11 cellular contexts compared by ENCODE assay signal in genomic region chr3:4716731-4717362, GRCh38.
DNase-seq lines count a peak whose midpoint lies in the region; ATAC-seq and TF ChIP-seq lines count a peak whose summit lies in the region.
"Had no signal": no experiment of that assay in that cellular context is flagged by ENCODE, and none has a peak within 500 bp of the region (broad histone marks: within the 10 kb centered on the region; RNA-seq: fewer than 3 reads in every experiment).

No MANE protein-coding gene starts in this region.

- peak; percentile 56 for DNase-seq in AG08395 (ENCODE audit: low spot score)
- DNase-seq in PC-3: peak; percentile 4
- DNase-seq in fibroblast of mammary gland (ENCODE audit: low read depth): peak; percentile 87
- no peak for DNase-seq in sciatic nerve (ENCODE audit: low spot score)
- no peak for DNase-seq in activated CD8-positive, alpha-beta memory T cell treated with anti-CD3 and anti-CD28 coated beads, Interleukin-2, amount 10 ng/mL, durations not matched to agents 7 days and 5 days
- DNase-seq in COR-L47 (lab: John Stamatoyannopoulos, UW): no peak
- DNase-seq in T-helper 1 cell: no peak
- DNase-seq: NCI-H187; stimulated activated CD4-positive, alpha-beta T cell treated with anti-CD3 and anti-CD28 coated beads, Interleukin-1b, Interleukin-23, amount 100 ng/mL, for 48 hours had no signal

- H3K36me3 Mint-ChIP-seq in activated CD8-positive, alpha-beta memory T cell treated with anti-CD3 and anti-CD28 coated beads, Interleukin-2, amount 10 ng/mL, durations not matched to agents 7 days and 5 days: peaks cover 36% of the 10 kb centered on the region

- no peaks in the 10 kb centered on the region for H3K9me2 ChIP-seq in PC-3 (replicated peaks; ENCODE audit: low read length)

- no peaks in the 10 kb centered on the region for H3K36me3 ChIP-seq in PC-3 (ENCODE audit: low read depth, low read length)

- no peaks in the 10 kb centered on the region for H3K27me3 Mint-ChIP-seq in activated CD8-positive, alpha-beta memory T cell treated with anti-CD3 and anti-CD28 coated beads, Interleukin-2, amount 10 ng/mL, durations not matched to agents 7 days and 5 days

- TF ChIP-seq CTCF in PC-3 (conservative IDR thresholded peaks at IDR 0.05; ENCODE audit: low read depth, low read length) (no peak), fibroblast of mammary gland (conservative IDR thresholded peaks at IDR 0.05; ENCODE audit: control insufficient read depth, insufficient read depth, low read depth, low read length) (no peak)

- H3K27me3 ChIP-seq in PC-3 (ENCODE audit: low read length): no peaks in the 10 kb centered on the region
- H3K27me3 ChIP-seq: BLaER1 had no signal

- intact Hi-C loops in PC-3 (cut with micrococcal nuclease) (loop anchor here (1.0 kb wide), 4 partner anchors 21 to 309 kb away; no protein-coding TSS in a partner anchor), sciatic nerve (cut with DNase I) (loop anchor here (10.0 kb wide), 1 partner anchor 318 kb away; no protein-coding TSS in a partner anchor)

- H4K20me1 ChIP-seq in PC-3 (ENCODE audit: low read length): no peaks in the 10 kb centered on the region
- H4K20me1 ChIP-seq: BLaER1 had no signal

- peak overlapping the region; percentile 28 for H3K27ac ChIP-seq in PC-3 (ENCODE audit: low read length)
- H3K27ac ChIP-seq: BLaER1 had no signal

- no peak overlapping the region for H3K4me3 ChIP-seq in PC-3 (ENCODE audit: low read length)
- H3K4me3 ChIP-seq in fibroblast of mammary gland (ENCODE audit: control insufficient read depth, low read depth, low read length): no peak overlapping the region
- H3K4me3 ChIP-seq: BLaER1 had no signal

- H3K79me2 ChIP-seq in PC-3 (ENCODE audit: low read length): no peaks in the 10 kb centered on the region

- no peak overlapping the region for H3K4me3 Mint-ChIP-seq in activated CD8-positive, alpha-beta memory T cell treated with anti-CD3 and anti-CD28 coated beads, Interleukin-2, amount 10 ng/mL, durations not matched to agents 7 days and 5 days

- POLR2A ChIA-PET in PC-3 (lab: Charles Lee; ENCODE audit: unreplicated experiment): interaction anchor here (0.6 to 1.2 kb wide), 3 partner anchors 22 to 262 kb away, joined by 6 to 15 read pairs (median 7); partner anchors contain the start of gene BHLHE40

- no peak overlapping the region for H3K9ac ChIP-seq in PC-3 (ENCODE audit: low read length)
- H3K9ac ChIP-seq: BLaER1 had no signal

- no peak overlapping the region for H2AFZ ChIP-seq in PC-3 (ENCODE audit: low read length)

- ATAC-seq in PC-3 (peak; percentile 15; the same call in 1 of the 2 replicates), sciatic nerve (peak; percentile 74), HG03175 (IDR thresholded peaks at IDR 0.05; ENCODE audit: unreplicated experiment) (no peak)
- ATAC-seq in activated CD8-positive, alpha-beta memory T cell treated with anti-CD3 and anti-CD28 coated beads, Interleukin-2, amount 10 ng/mL, durations not matched to agents 7 days and 5 days: no peak

- no peaks in the 10 kb centered on the region for H3K9me3 Mint-ChIP-seq in activated CD8-positive, alpha-beta memory T cell treated with anti-CD3 and anti-CD28 coated beads, Interleukin-2, amount 10 ng/mL, durations not matched to agents 7 days and 5 days (ENCODE audit: low read depth)

- peaks cover 24% of the 10 kb centered on the region for H3K4me1 Mint-ChIP-seq in activated CD8-positive, alpha-beta memory T cell treated with anti-CD3 and anti-CD28 coated beads, Interleukin-2, amount 10 ng/mL, durations not matched to agents 7 days and 5 days

- no peak overlapping the region for H3K27ac Mint-ChIP-seq in activated CD8-positive, alpha-beta memory T cell treated with anti-CD3 and anti-CD28 coated beads, Interleukin-2, amount 10 ng/mL, durations not matched to agents 7 days and 5 days

- H3K4me1 ChIP-seq in PC-3 (ENCODE audit: insufficient read depth, low read length): peaks cover 33% of the 10 kb centered on the region

- no TSS peak for BruUV-seq in PC-3 (replicated peaks; lab: Mats Ljungman, UMichigan)

- no peaks in the 10 kb centered on the region for H3F3A ChIP-seq in PC-3 (ENCODE audit: low read length, unreplicated experiment)

- CTCF ChIA-PET in PC-3 (lab: Charles Lee): interaction anchor here (1.6 to 1.7 kb wide), 3 partner anchors 305 to 341 kb away, joined by 5 to 7 read pairs (median 6); no protein-coding TSS in a partner anchor
- CTCF ChIA-PET in activated CD8-positive, alpha-beta memory T cell treated with anti-CD3 and anti-CD28 coated beads, Interleukin-2, amount 10 ng/mL, durations not matched to agents 7 days and 5 days (lab: Charles Lee): interaction anchor here (1.2 to 10.6 kb wide), 4 partner anchors 8 to 339 kb away, joined by 3 to 190 read pairs (median 4); no protein-coding TSS in a partner anchor

- no peaks in the 10 kb centered on the region for H3K9me3 ChIP-seq in PC-3 (ENCODE audit: low read length)
- H3K9me3 ChIP-seq: BLaER1 had no signal

- H3K4me2 ChIP-seq in PC-3 (ENCODE audit: low read length): peak overlapping the region; percentile 23
- H3K4me2 ChIP-seq: BLaER1 had no signal

Comparison
In these comparisons a context has a peak if more than half of its experiments do, and no peak if none do; other contexts are left out.
1. DNase-seq: peak in AG08395 (single experiment), PC-3 (single experiment) and fibroblast of mammary gland (single experiment); none in sciatic nerve (single experiment), activated CD8-positive, alpha-beta memory T cell treated with anti-CD3 and anti-CD28 coated beads, Interleukin-2, amount 10 ng/mL, durations not matched to agents 7 days and 5 days (single experiment), COR-L47 (single experiment) and T-helper 1 cell (0 of 5).
2. ATAC-seq: peak in PC-3 (single experiment) and sciatic nerve (single experiment); none in activated CD8-positive, alpha-beta memory T cell treated with anti-CD3 and anti-CD28 coated beads, Interleukin-2, amount 10 ng/mL, durations not matched to agents 7 days and 5 days (single experiment) and HG03175 (single experiment).